1 cellular context compared by ENCODE assay signal in the genomic region with DNA sequence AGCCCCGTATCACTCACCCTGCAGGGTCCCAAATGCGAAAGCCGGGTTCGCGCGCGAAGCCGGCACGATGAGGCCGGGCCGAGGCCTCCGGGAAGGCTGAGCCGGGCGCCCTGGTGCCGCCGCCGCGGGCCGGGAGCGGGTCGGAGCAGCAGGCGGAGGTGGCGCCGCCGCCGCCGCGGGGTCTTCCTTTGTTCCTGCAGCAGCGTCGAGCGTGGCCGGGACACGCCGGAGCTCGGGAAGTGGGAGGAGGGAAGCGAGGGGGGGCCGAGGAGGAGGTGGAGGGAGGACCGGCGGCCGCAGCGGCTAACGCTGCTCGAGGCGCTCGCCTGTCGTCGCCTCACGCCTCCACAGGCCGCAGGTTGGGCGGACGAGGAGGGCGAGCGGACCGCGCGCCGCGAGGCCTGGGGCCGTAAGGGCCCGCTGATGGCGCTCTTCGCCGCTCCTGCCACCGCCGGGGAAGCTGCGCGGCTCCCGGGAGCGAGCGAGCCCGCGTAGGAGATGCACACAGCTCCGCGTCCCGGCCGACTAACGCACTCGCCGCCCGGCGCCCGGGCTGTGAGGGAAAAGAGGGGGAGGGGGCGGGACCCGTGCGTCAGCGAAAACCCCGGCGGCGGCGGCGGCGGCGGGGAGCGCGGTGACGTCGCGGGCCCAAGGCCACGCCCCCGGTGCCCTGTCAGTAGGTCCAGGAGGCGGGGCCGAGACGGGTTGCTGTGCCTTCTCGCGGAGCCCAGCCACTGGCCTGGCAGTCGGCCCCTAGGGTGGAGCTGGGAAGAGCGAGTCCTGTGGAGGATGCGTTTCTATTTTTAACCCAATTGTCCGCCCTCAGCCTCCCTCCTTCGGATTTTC.
TF ChIP-seq lines count a peak whose summit lies in the region.

A gene with protein sequence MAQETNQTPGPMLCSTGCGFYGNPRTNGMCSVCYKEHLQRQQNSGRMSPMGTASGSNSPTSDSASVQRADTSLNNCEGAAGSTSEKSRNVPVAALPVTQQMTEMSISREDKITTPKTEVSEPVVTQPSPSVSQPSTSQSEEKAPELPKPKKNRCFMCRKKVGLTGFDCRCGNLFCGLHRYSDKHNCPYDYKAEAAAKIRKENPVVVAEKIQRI (minus strand): TSS at position 530 of the 846 bp plus-strand sequence. CDS start 4,430 bp downstream, outside the sequence.

TF ChIP-seq in IMR-90, 13 proteins besides CTCF, POLR2A, EP300 and RAD21 (continued from another document):
- TF ChIP-seq MAFK (IDR thresholded peaks at IDR 0.05; ENCODE audit: low read depth, low read length): peak; percentile 71
- TF ChIP-seq BHLHE40 (IDR thresholded peaks at IDR 0.05; ENCODE audit: low read depth, low read length): 0 out of 2 replicates have a peak, but pooled peaks have one; percentile 37
- peak; percentile 55 for TF ChIP-seq MAZ (IDR thresholded peaks at IDR 0.05; ENCODE audit: borderline replicate concordance, low read depth, low read length)
- peak; percentile 8; the same call in 1 of the 2 replicates for TF ChIP-seq MXI1 (IDR thresholded peaks at IDR 0.05; ENCODE audit: borderline replicate concordance, low read depth, low read length)
- TF ChIP-seq, protein P1, sequence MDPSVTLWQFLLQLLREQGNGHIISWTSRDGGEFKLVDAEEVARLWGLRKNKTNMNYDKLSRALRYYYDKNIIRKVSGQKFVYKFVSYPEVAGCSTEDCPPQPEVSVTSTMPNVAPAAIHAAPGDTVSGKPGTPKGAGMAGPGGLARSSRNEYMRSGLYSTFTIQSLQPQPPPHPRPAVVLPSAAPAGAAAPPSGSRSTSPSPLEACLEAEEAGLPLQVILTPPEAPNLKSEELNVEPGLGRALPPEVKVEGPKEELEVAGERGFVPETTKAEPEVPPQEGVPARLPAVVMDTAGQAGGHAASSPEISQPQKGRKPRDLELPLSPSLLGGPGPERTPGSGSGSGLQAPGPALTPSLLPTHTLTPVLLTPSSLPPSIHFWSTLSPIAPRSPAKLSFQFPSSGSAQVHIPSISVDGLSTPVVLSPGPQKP (IDR thresholded peaks at IDR 0.05; ENCODE audit: borderline replicate concordance, low read depth, low read length): no peak
- TF ChIP-seq CHD1 (IDR thresholded peaks at IDR 0.05; ENCODE audit: low read depth, low read length): peak; percentile 96; the same call in 1 of the 2 replicates
- TF ChIP-seq, protein P2, sequence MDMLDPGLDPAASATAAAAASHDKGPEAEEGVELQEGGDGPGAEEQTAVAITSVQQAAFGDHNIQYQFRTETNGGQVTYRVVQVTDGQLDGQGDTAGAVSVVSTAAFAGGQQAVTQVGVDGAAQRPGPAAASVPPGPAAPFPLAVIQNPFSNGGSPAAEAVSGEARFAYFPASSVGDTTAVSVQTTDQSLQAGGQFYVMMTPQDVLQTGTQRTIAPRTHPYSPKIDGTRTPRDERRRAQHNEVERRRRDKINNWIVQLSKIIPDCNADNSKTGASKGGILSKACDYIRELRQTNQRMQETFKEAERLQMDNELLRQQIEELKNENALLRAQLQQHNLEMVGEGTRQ (IDR thresholded peaks at IDR 0.05; ENCODE audit: low read depth, low read length): no peak; the same call in 1 of the 2 replicates
- TF ChIP-seq RCOR1 (IDR thresholded peaks at IDR 0.05; ENCODE audit: insufficient replicate concordance, low read length): no peak
- TF ChIP-seq CEBPB (IDR thresholded peaks at IDR 0.05; ENCODE audit: low read depth, low read length): no peak
- TF ChIP-seq FOS (IDR thresholded peaks at IDR 0.05; ENCODE audit: low read depth, low read length): peak; percentile 26; the same call in 1 of the 2 replicates
- no peak for TF ChIP-seq RFX5 (IDR thresholded peaks at IDR 0.05; ENCODE audit: low read depth, low read length)
